In genomic region chr3:16885948-16886683, GRCh38 we compare ENCODE assay signal across 8 cellular contexts. TPM values are rescaled to one million over a fixed set of nuclear protein-coding genes. Genes with fewer than 3 reads are reported as not detected.
A peak's percentile ranks its signal among the peaks of the same experiment; 100 is the strongest.
DNase-seq lines count a peak whose midpoint lies in the region; ATAC-seq and TF ChIP-seq lines count a peak whose summit lies in the region.

No MANE protein-coding gene starts in this region.

- H3K27ac ChIP-seq in iPS-18a (ENCODE audit: low read length), result no peak overlapping the region
- H3K27ac ChIP-seq in stomach, result peak overlapping the region; percentile 18 to 94 (median 91)

- H3K36me3 Mint-ChIP-seq in activated CD8-positive, alpha-beta T cell treated with anti-CD3 and anti-CD28 coated beads, Interleukin-2, amount 10 ng/mL, durations not matched to agents 7 days and 5 days (ENCODE audit: low read depth), result peaks cover 20% of the 10 kb centered on the region

- TF ChIP-seq EP300 in stomach (IDR thresholded peaks at IDR 0.05), result no peak

- no peaks in the 10 kb centered on the region for H3K9me3 Mint-ChIP-seq in activated CD8-positive, alpha-beta T cell treated with anti-CD3 and anti-CD28 coated beads, Interleukin-2, amount 10 ng/mL, durations not matched to agents 7 days and 5 days (ENCODE audit: insufficient read depth)

- H3K4me3 ChIP-seq in iPS-18a (ENCODE audit: low read length), result peak overlapping the region; percentile 81
- H3K4me3 ChIP-seq in stomach, result peak overlapping the region; percentile 67 to 90 (median 80)

- H3K4me1 ChIP-seq in iPS-18a (ENCODE audit: control insufficient read depth, low read depth, low read length) (peaks cover 33% of the 10 kb centered on the region), stomach (peaks cover 10 to 70% (median 44%) of the 10 kb centered on the region in 4 donors)

- POLR2A ChIA-PET in activated CD8-positive, alpha-beta T cell treated with anti-CD3 and anti-CD28 coated beads, Interleukin-2, amount 10 ng/mL, durations not matched to agents 7 days and 5 days (lab: Charles Lee), result interaction anchor here (0.9 to 4.4 kb wide), 7 partner anchors 11 to 265 kb away, joined by 4 to 34 read pairs (median 5); no protein-coding TSS in a partner anchor

- H3K27me3 ChIP-seq in iPS-18a (ENCODE audit: control insufficient read depth, insufficient read depth, low read length) (peaks cover 24% of the 10 kb centered on the region), stomach (no peaks in the 10 kb centered on the region)

- peaks cover 48% of the 10 kb centered on the region for H3K4me1 Mint-ChIP-seq in activated CD8-positive, alpha-beta T cell treated with anti-CD3 and anti-CD28 coated beads, Interleukin-2, amount 10 ng/mL, durations not matched to agents 7 days and 5 days (ENCODE audit: low read depth)

- no peaks in the 10 kb centered on the region for H3K36me3 ChIP-seq in iPS-18a (ENCODE audit: control insufficient read depth, low read depth, low read length)
- no peaks in the 10 kb centered on the region for H3K36me3 ChIP-seq in stomach

- no peaks in the 10 kb centered on the region for H3K27me3 Mint-ChIP-seq in activated CD8-positive, alpha-beta T cell treated with anti-CD3 and anti-CD28 coated beads, Interleukin-2, amount 10 ng/mL, durations not matched to agents 7 days and 5 days (ENCODE audit: low read depth)

- H3K9me3 ChIP-seq in iPS-18a (ENCODE audit: control insufficient read depth, low read depth, low read length), result no peaks in the 10 kb centered on the region
- no peaks in the 10 kb centered on the region for H3K9me3 ChIP-seq in stomach

- TF ChIP-seq POLR2A in stomach (IDR thresholded peaks at IDR 0.05), result no peak

- peak overlapping the region; percentile 35 for H3K9ac ChIP-seq in iPS-18a (ENCODE audit: low read length)

- H3K4me3 Mint-ChIP-seq in activated CD8-positive, alpha-beta T cell treated with anti-CD3 and anti-CD28 coated beads, Interleukin-2, amount 10 ng/mL, durations not matched to agents 7 days and 5 days, result peak overlapping the region; percentile 91

- CTCF ChIA-PET in activated CD8-positive, alpha-beta T cell treated with anti-CD3 and anti-CD28 coated beads, Interleukin-2, amount 10 ng/mL, durations not matched to agents 7 days and 5 days (lab: Charles Lee), result interaction anchor here (0.9 to 4.4 kb wide), 10 partner anchors 10 to 357 kb away, joined by 3 to 41 read pairs (median 5); no protein-coding TSS in a partner anchor

- DNase-seq in activated gamma-delta T cell treated with Interleukin-2 at 50 U/mL for 16 hours (peak; percentile 36), activated gamma-delta T cell (lab: John Stamatoyannopoulos, UW) (no peak), stomach (no peak), mucosa of gallbladder (ENCODE audit: low spot score) (no peak), NCI-H1105 (lab: John Stamatoyannopoulos, UW) (no peak)
- DNase-seq in activated CD8-positive, alpha-beta T cell treated with anti-CD3 and anti-CD28 coated beads, Interleukin-2, amount 10 ng/mL, durations not matched to agents 7 days and 5 days, result no peak

- H3K27ac Mint-ChIP-seq in activated CD8-positive, alpha-beta T cell treated with anti-CD3 and anti-CD28 coated beads, Interleukin-2, amount 10 ng/mL, durations not matched to agents 7 days and 5 days, result peak overlapping the region; percentile 94

- intact Hi-C loops in stomach (cut with DNase I; ENCODE audit: low total_unique reads), result loop anchor here (10.0 kb wide), 1 partner anchor 149 kb away; no protein-coding TSS in a partner anchor

- no peak for TF ChIP-seq CTCF in stomach (IDR thresholded peaks at IDR 0.05)

- peak; percentile 5 for ATAC-seq in activated CD8-positive, alpha-beta T cell treated with anti-CD3 and anti-CD28 coated beads, Interleukin-2, amount 10 ng/mL, durations not matched to agents 7 days and 5 days
- ATAC-seq in GM21786 (IDR thresholded peaks at IDR 0.05; ENCODE audit: unreplicated experiment), result no peak

- WGBS in stomach, 5 donors, result 5 to 16% (median 11%) methylated on average over 11 of the region's 11 CpGs

RNA-seq across cellular contexts. Expression of gene PLCL2, which starts 1.4 kb away (rescaled TPM):
- 10 to 100 TPM; 33.9 to 35.8 TPM for total RNA-seq in activated CD8-positive, alpha-beta T cell treated with anti-CD3 and anti-CD28 coated beads, Interleukin-2, amount 10 ng/mL, durations not matched to agents 7 days and 5 days
- total RNA-seq in stomach (10 to 100 TPM in 3 of 5 donors, 1 to 10 TPM in 2; 2.9 to 34.9 (median 14.3) TPM), mucosa of gallbladder (26.1 TPM)
- 1 to 10 TPM; 1.0 to 5.8 (median 5.5) TPM for polyA plus RNA-seq in stomach
